11 cellular contexts compared by ENCODE assay signal in the genomic region with DNA sequence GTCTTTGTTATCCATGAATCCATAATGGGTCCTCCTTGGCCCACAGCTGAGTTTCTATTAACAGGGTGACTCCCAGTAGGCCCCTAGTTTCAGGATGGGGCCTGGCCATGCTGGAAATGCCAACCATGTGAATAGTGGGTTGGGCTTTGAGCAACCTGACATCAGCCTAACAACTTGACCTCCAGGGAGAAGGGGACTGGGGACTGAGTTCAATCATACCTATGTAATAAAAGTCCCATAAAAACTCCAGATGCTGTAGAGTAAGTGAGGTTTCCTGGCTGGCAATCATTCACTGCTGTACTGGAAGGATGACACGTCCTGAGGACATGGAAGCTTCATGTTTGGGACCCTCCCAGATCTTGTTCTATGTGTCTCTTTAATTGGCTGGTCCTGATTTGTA. TPM values are rescaled to one million over a fixed set of nuclear protein-coding genes. Genes with fewer than 3 reads are reported as not detected.
DNase-seq lines count a peak whose midpoint lies in the region; ATAC-seq and TF ChIP-seq lines count a peak whose summit lies in the region.
"Had no signal": no experiment of that assay in that cellular context is flagged by ENCODE, and none has a peak within 500 bp of the region (broad histone marks: within the 10 kb centered on the region; RNA-seq: fewer than 3 reads in every experiment).

No MANE protein-coding gene starts in this region.

- no peak for TF ChIP-seq CTCF in adrenal gland (IDR thresholded peaks at IDR 0.05)
- no peak for TF ChIP-seq CTCF in hepatocyte (IDR thresholded peaks at IDR 0.05; ENCODE audit: poor library complexity)
- TF ChIP-seq CTCF in glutamatergic neuron (IDR thresholded peaks at IDR 0.05; ENCODE audit: partially characterized antibody, unreplicated experiment), result no peak
- no peak for TF ChIP-seq CTCF in activated CD8-positive, alpha-beta T cell treated with anti-CD3 and anti-CD28 coated beads for 36 hours (IDR thresholded peaks at IDR 0.05)

- ATAC-seq in Right ventricle myocardium inferior (peak; percentile 23), GM18868 (IDR thresholded peaks at IDR 0.05; ENCODE audit: unreplicated experiment) (no peak)
- ATAC-seq in activated CD8-positive, alpha-beta T cell treated with anti-CD3 and anti-CD28 coated beads for 36 hours, result no peak

- CTCF ChIA-PET in activated CD8-positive, alpha-beta T cell treated with anti-CD3 and anti-CD28 coated beads for 36 hours (lab: Charles Lee), result interaction anchor here (1.0 kb wide), 1 partner anchor 9 kb away, joined by 3 read pairs; no protein-coding TSS in a partner anchor

- H3K79me2 ChIP-seq in hepatocyte, result peaks cover 100% of the 10 kb centered on the region

- no peaks in the 10 kb centered on the region for H3K9me3 Mint-ChIP-seq in glutamatergic neuron (ENCODE audit: unreplicated experiment)
- no peaks in the 10 kb centered on the region for H3K9me3 Mint-ChIP-seq in activated CD8-positive, alpha-beta T cell treated with anti-CD3 and anti-CD28 coated beads for 36 hours

- no peaks in the 10 kb centered on the region for H3K9me3 ChIP-seq in adrenal gland (replicated peaks in 1 of 3)
- no peaks in the 10 kb centered on the region for H3K9me3 ChIP-seq in hepatocyte (ENCODE audit: low read depth)

- H3K4me2 ChIP-seq in hepatocyte, result no peak overlapping the region

- H4K20me1 ChIP-seq in hepatocyte (ENCODE audit: insufficient read depth, poor library complexity, severe bottlenecking), result peaks cover 89% of the 10 kb centered on the region

- H3K36me3 ChIP-seq in adrenal gland (replicated peaks in 1 of 2) (no peaks in the 10 kb centered on the region), hepatocyte (replicated peaks; ENCODE audit: insufficient read depth, low read depth) (no peaks in the 10 kb centered on the region)

- POLR2A ChIA-PET in activated CD8-positive, alpha-beta T cell treated with anti-CD3 and anti-CD28 coated beads for 36 hours (lab: Charles Lee), result interaction anchor here (0.8 to 1.3 kb wide), 2 partner anchors 144 to 145 kb away, joined by 3 read pairs; partner anchors contain the start of gene EIF5B

- H3K27me3 ChIP-seq in adrenal gland, result no peaks in the 10 kb centered on the region
- H3K27me3 ChIP-seq in hepatocyte, result no peaks in the 10 kb centered on the region

- H3K36me3 Mint-ChIP-seq in glutamatergic neuron (ENCODE audit: unreplicated experiment), result no peaks in the 10 kb centered on the region
- H3K36me3 Mint-ChIP-seq in activated CD8-positive, alpha-beta T cell treated with anti-CD3 and anti-CD28 coated beads for 36 hours (ENCODE audit: low read depth), result peaks cover 22% of the 10 kb centered on the region

- H3K27ac ChIP-seq in adrenal gland, result peak overlapping the region in 1 of 5 donors; percentile 24
- no peak overlapping the region for H3K27ac ChIP-seq in hepatocyte

- intact Hi-C loops in Right ventricle myocardium inferior (cut with DNase I), result loop anchor here (10.0 kb wide), 1 partner anchor 327 kb away; the partner anchor contains the start of genes LIPT1 and TSGA10
- intact Hi-C loops in cardiac septum (cut with DNase I), result no loop called here
- intact Hi-C loops in adrenal gland (cut with DNase I), result no loop called here
- intact Hi-C loops in activated CD8-positive, alpha-beta T cell treated with anti-CD3 and anti-CD28 coated beads for 36 hours (cut with micrococcal nuclease), result no loop called here

- no peak overlapping the region for H2AFZ ChIP-seq in hepatocyte

- DNase-seq in Right ventricle myocardium inferior (ENCODE audit: missing footprints), result no peak
- DNase-seq in cardiac septum (ENCODE audit: low spot score), result no peak
- peak in 5 of 7 donors; percentile 28 to 63 (median 47) for DNase-seq in adrenal gland
- peak; percentile 23 for DNase-seq in hepatocyte (ENCODE audit: low spot score)
- no peak for DNase-seq in glutamatergic neuron
- no peak for DNase-seq in activated CD8-positive, alpha-beta T cell treated with anti-CD3 and anti-CD28 coated beads for 36 hours
- DNase-seq in HK-2 (ENCODE audit: unreplicated experiment), result no peak
- DNase-seq: MM.1S; stimulated activated CD8-positive, alpha-beta memory T cell treated with anti-CD3 and anti-CD28 coated beads, Interleukin-4, amount 100 ng/mL, for 48 hours had no signal

- no peak overlapping the region for H3K27ac Mint-ChIP-seq in glutamatergic neuron (ENCODE audit: unreplicated experiment)
- no peak overlapping the region for H3K27ac Mint-ChIP-seq in activated CD8-positive, alpha-beta T cell treated with anti-CD3 and anti-CD28 coated beads for 36 hours

- TF ChIP-seq POLR2A in adrenal gland (IDR thresholded peaks at IDR 0.05), result no peak

- H3K9me2 ChIP-seq in hepatocyte (replicated peaks; ENCODE audit: insufficient read depth), result no peaks in the 10 kb centered on the region

- H3K4me1 ChIP-seq in adrenal gland (replicated peaks in 1 of 2), result peaks cover 27 to 96% of the 10 kb centered on the region in 2 donors
- H3K4me1 ChIP-seq in hepatocyte (ENCODE audit: insufficient read depth), result peaks cover 33% of the 10 kb centered on the region

- H3K4me3 Mint-ChIP-seq in glutamatergic neuron (ENCODE audit: unreplicated experiment), result no peak overlapping the region
- H3K4me3 Mint-ChIP-seq in activated CD8-positive, alpha-beta T cell treated with anti-CD3 and anti-CD28 coated beads for 36 hours, result no peak overlapping the region

- H3K4me3 ChIP-seq in adrenal gland (no peak overlapping the region), hepatocyte (no peak overlapping the region)
- H3K4me3 ChIP-seq: skin epidermis had no signal

- WGBS in adrenal gland, 4 donors, result 17 to 33% (median 27%) methylated on average over 1 of the region's 1 CpG
- WGBS in hepatocyte (ENCODE audit: low lambda C conversion rate, missing lambda C conversion rate), result 62% methylated on average over 1 of the region's 1 CpG

- H3K27me3 Mint-ChIP-seq in glutamatergic neuron (ENCODE audit: unreplicated experiment), result no peaks in the 10 kb centered on the region
- no peaks in the 10 kb centered on the region for H3K27me3 Mint-ChIP-seq in activated CD8-positive, alpha-beta T cell treated with anti-CD3 and anti-CD28 coated beads for 36 hours

- peaks cover 4% of the 10 kb centered on the region for H3K4me1 Mint-ChIP-seq in glutamatergic neuron (ENCODE audit: low read depth, unreplicated experiment)
- H3K4me1 Mint-ChIP-seq in activated CD8-positive, alpha-beta T cell treated with anti-CD3 and anti-CD28 coated beads for 36 hours (ENCODE audit: low read depth), result peaks cover 73% of the 10 kb centered on the region

RNA-seq across cellular contexts. Expression of gene REV1, which starts 7.9 kb away (rescaled TPM):
- total RNA-seq in Right ventricle myocardium inferior (49.8 TPM), cardiac septum (34.1 TPM), adrenal gland (10 to 100 TPM; 20.9 to 66.2 (median 47.5) TPM), hepatocyte (31.2 and 31.4 TPM in 2 replicates), glutamatergic neuron (ENCODE audit: unreplicated experiment) (39.2 TPM)
- polyA plus RNA-seq in adrenal gland (10 to 100 TPM; 28.6 to 46.9 (median 31.9) TPM), hepatocyte (23.9 and 25.9 TPM in 2 replicates)
- 10 to 100 TPM; 29.2 to 31.1 TPM for total RNA-seq in activated CD8-positive, alpha-beta T cell treated with anti-CD3 and anti-CD28 coated beads for 36 hours

Comparison
In these comparisons a context has a peak if more than half of its experiments do, and no peak if none do; other contexts are left out.
1. DNase-seq: peak in adrenal gland (5 of 7) and hepatocyte (single experiment); none in Right ventricle myocardium inferior (single experiment), cardiac septum (single experiment), glutamatergic neuron (single experiment), activated CD8-positive, alpha-beta T cell treated with anti-CD3 and anti-CD28 coated beads for 36 hours (single experiment) and HK-2 (single experiment).